18 cellular contexts compared by ENCODE assay signal in genomic region chr7:51593638-51594037, GRCh38.
"Had no signal": no experiment of that assay in that cellular context is flagged by ENCODE, and none has a peak within 500 bp of the region (broad histone marks: within the 10 kb centered on the region; RNA-seq: fewer than 3 reads in every experiment).

No MANE protein-coding gene starts in this region.

- H3K4me3 Mint-ChIP-seq: activated B cell treated with CpG ODN at 0.5 μM for 24 hours; activated CD4-positive, alpha-beta T cell treated with anti-CD3 and anti-CD28 coated beads, Interleukin-2, amount 10 ng/mL, durations not matched to agents 24 days and 14 days; activated CD8-positive, alpha-beta T cell treated with anti-CD3 and anti-CD28 coated beads, Interleukin-2, amount 10 ng/mL, durations not matched to agents 7 days and 5 days; activated naive CD8-positive, alpha-beta T cell; natural killer cell treated with Interleukin-12 subunit alpha and Interleukin-12 subunit beta and Interleukin-15 and Interleukin-18, amount 100 ng/mL, for 72 hours; stimulated activated memory B cell treated with anti-CD40 and anti-IgM and Interleukin-4, amounts not matched to agents 10 μg/mL and 1 μg/mL and 100 μg/mL, for 72 hours had no signal

- ATAC-seq: activated CD8-positive, alpha-beta T cell treated with anti-CD3 and anti-CD28 coated beads, Interleukin-2, amount 10 ng/mL, durations not matched to agents 7 days and 5 days; left lobe of liver; natural killer cell treated with Interleukin-12 subunit alpha and Interleukin-12 subunit beta and Interleukin-15 and Interleukin-18, amount 100 ng/mL, for 72 hours; stimulated activated memory B cell treated with anti-CD40 and anti-IgM and Interleukin-4, amounts not matched to agents 10 μg/mL and 1 μg/mL and 100 μg/mL, for 72 hours had no signal

- H3K27me3 ChIP-seq: thyroid gland had no signal

- DNase-seq: activated B cell treated with CpG ODN at 0.5 μM for 24 hours; activated CD4-positive, alpha-beta T cell treated with anti-CD3 and anti-CD28 coated beads, Interleukin-2, amount 10 ng/mL, durations not matched to agents 24 days and 14 days; activated CD8-positive, alpha-beta memory T cell treated with anti-CD3 and anti-CD28 coated beads, Interleukin-2, amount 50 U/mL, for 4 hours; activated CD8-positive, alpha-beta T cell treated with anti-CD3 and anti-CD28 coated beads, Interleukin-2, amount 10 ng/mL, durations not matched to agents 7 days and 5 days; activated gamma-delta T cell; activated T-cell treated with anti-CD3 and anti-CD28 coated beads, Interleukin-2, amount 50 U/mL, for 48 hours; amniotic stem cell; central memory CD4-positive, alpha-beta T cell; cortex of kidney; effector CD4-positive, alpha-beta T cell; foreskin melanocyte; islet precursor cell; stimulated activated CD4-positive, alpha-beta T cell treated with anti-CD3 and anti-CD28 coated beads, Interleukin-2, amount 100 ng/mL, for 48 hours; thyroid gland had no signal

- H3K36me3 Mint-ChIP-seq: activated naive CD8-positive, alpha-beta T cell; natural killer cell treated with Interleukin-12 subunit alpha and Interleukin-12 subunit beta and Interleukin-15 and Interleukin-18, amount 100 ng/mL, for 72 hours; stimulated activated memory B cell treated with anti-CD40 and anti-IgM and Interleukin-4, amounts not matched to agents 10 μg/mL and 1 μg/mL and 100 μg/mL, for 72 hours had no signal

- H3K4me1 Mint-ChIP-seq: activated B cell treated with CpG ODN at 0.5 μM for 24 hours; activated CD4-positive, alpha-beta T cell treated with anti-CD3 and anti-CD28 coated beads, Interleukin-2, amount 10 ng/mL, durations not matched to agents 24 days and 14 days; stimulated activated memory B cell treated with anti-CD40 and anti-IgM and Interleukin-4, amounts not matched to agents 10 μg/mL and 1 μg/mL and 100 μg/mL, for 72 hours had no signal

- H3K4me1 ChIP-seq: thyroid gland had no signal

- H3K27me3 Mint-ChIP-seq: activated B cell treated with CpG ODN at 0.5 μM for 24 hours; activated CD4-positive, alpha-beta T cell treated with anti-CD3 and anti-CD28 coated beads, Interleukin-2, amount 10 ng/mL, durations not matched to agents 24 days and 14 days; activated naive CD8-positive, alpha-beta T cell; natural killer cell treated with Interleukin-12 subunit alpha and Interleukin-12 subunit beta and Interleukin-15 and Interleukin-18, amount 100 ng/mL, for 72 hours; stimulated activated memory B cell treated with anti-CD40 and anti-IgM and Interleukin-4, amounts not matched to agents 10 μg/mL and 1 μg/mL and 100 μg/mL, for 72 hours had no signal

- H3K36me3 ChIP-seq: thyroid gland had no signal

- H3K27ac Mint-ChIP-seq: activated B cell treated with CpG ODN at 0.5 μM for 24 hours; activated CD4-positive, alpha-beta T cell treated with anti-CD3 and anti-CD28 coated beads, Interleukin-2, amount 10 ng/mL, durations not matched to agents 24 days and 14 days; activated CD8-positive, alpha-beta T cell treated with anti-CD3 and anti-CD28 coated beads, Interleukin-2, amount 10 ng/mL, durations not matched to agents 7 days and 5 days; activated naive CD8-positive, alpha-beta T cell; natural killer cell treated with Interleukin-12 subunit alpha and Interleukin-12 subunit beta and Interleukin-15 and Interleukin-18, amount 100 ng/mL, for 72 hours; stimulated activated memory B cell treated with anti-CD40 and anti-IgM and Interleukin-4, amounts not matched to agents 10 μg/mL and 1 μg/mL and 100 μg/mL, for 72 hours had no signal

- H3K4me3 ChIP-seq: thyroid gland had no signal

- H3K27ac ChIP-seq: thyroid gland had no signal
